In genomic region chr5:151047814-151048425, GRCh38 we compare ENCODE assay signal across 8 cellular contexts. TPM values are rescaled to one million over a fixed set of nuclear protein-coding genes. Genes with fewer than 3 reads are reported as not detected.
DNase-seq lines count a peak whose midpoint lies in the region; ATAC-seq and TF ChIP-seq lines count a peak whose summit lies in the region.

No MANE protein-coding gene starts in this region.

- H3K4me3 ChIP-seq in left ventricle myocardium inferior: no peak overlapping the region
- no peak overlapping the region for H3K4me3 ChIP-seq in testis

- H3K27me3 ChIP-seq in left ventricle myocardium inferior (ENCODE audit: low read depth) (no peaks in the 10 kb centered on the region), testis (no peaks in the 10 kb centered on the region)

- H3K9me3 ChIP-seq in left ventricle myocardium inferior (replicated peaks) (no peaks in the 10 kb centered on the region), testis (no peaks in the 10 kb centered on the region)

- WGBS in testis, 2 donors: 69 to 77% methylated on average over 13 of the region's 13 CpGs

- DNase-seq in activated CD4-positive, alpha-beta T cell treated with anti-CD3 and anti-CD28 coated beads for 48 hours: peak; percentile 35
- no peak for DNase-seq in activated CD4-positive, alpha-beta T cell treated with anti-CD3 and anti-CD28 coated beads, Interleukin-2, amount 50 U/mL, for 48 hours
- peak; percentile 20 for DNase-seq in activated naive CD4-positive, alpha-beta T cell treated with Interleukin-2 at 50 U/mL for 16 hours
- DNase-seq in left ventricle myocardium inferior (no peak), testis (no peak), HK-2 (ENCODE audit: unreplicated experiment) (no peak), NCI-H510A (lab: John Stamatoyannopoulos, UW) (no peak)

- intact Hi-C loops in left ventricle myocardium inferior (cut with micrococcal nuclease): loop anchor here (5.0 kb wide), 1 partner anchor 46 kb away; no protein-coding TSS in a partner anchor
- intact Hi-C loops in testis (cut with DNase I; ENCODE audit: low total_unique reads): loop anchor here (5.0 kb wide), 1 partner anchor 41 kb away; no protein-coding TSS in a partner anchor

- TF ChIP-seq POLR2A in testis (IDR thresholded peaks at IDR 0.05): no peak

- H3K36me3 ChIP-seq in left ventricle myocardium inferior (peaks cover 82% of the 10 kb centered on the region), testis (ENCODE audit: low read depth, missing control alignments) (no peaks in the 10 kb centered on the region)

- peaks cover 25% of the 10 kb centered on the region for H3K4me1 ChIP-seq in left ventricle myocardium inferior
- H3K4me1 ChIP-seq in testis: peaks cover 25% of the 10 kb centered on the region

- ATAC-seq in HG03442 (IDR thresholded peaks at IDR 0.05; ENCODE audit: unreplicated experiment): peak; percentile 58

- H3K27ac ChIP-seq in left ventricle myocardium inferior (replicated peaks) (peak overlapping the region; percentile 17), testis (no peak overlapping the region)

- peak; percentile 90 for TF ChIP-seq CTCF in left ventricle myocardium inferior (IDR thresholded peaks at IDR 0.05; ENCODE audit: borderline replicate concordance)
- TF ChIP-seq CTCF in testis (IDR thresholded peaks at IDR 0.05): peak; percentile 59 to 71 (median 70)

RNA-seq across cellular contexts. Expression of gene GPX3, which starts 27.5 kb away (rescaled TPM):
- 744 TPM for total RNA-seq in left ventricle myocardium inferior
- 100 to 1,000 TPM; 216 to 224 TPM for total RNA-seq in testis
- polyA plus RNA-seq in testis (ENCODE audit: insufficient read depth, low read depth, low replicate concordance): 119 TPM

RNA-seq across cellular contexts. Expression of gene TNIP1, which starts 32.9 kb away (rescaled TPM):
- 131 TPM for total RNA-seq in left ventricle myocardium inferior
- 10 to 100 TPM; 48.4 to 58.3 TPM for total RNA-seq in testis
- polyA plus RNA-seq in testis (ENCODE audit: insufficient read depth, low read depth, low replicate concordance): 43.5 TPM

Comparison
In these comparisons a context has a peak if more than half of its experiments do, and no peak if none do; other contexts are left out.
1. DNase-seq: peak in activated CD4-positive, alpha-beta T cell treated with anti-CD3 and anti-CD28 coated beads for 48 hours (single experiment) and activated naive CD4-positive, alpha-beta T cell treated with Interleukin-2 at 50 U/mL for 16 hours (single experiment); none in activated CD4-positive, alpha-beta T cell treated with anti-CD3 and anti-CD28 coated beads, Interleukin-2, amount 50 U/mL, for 48 hours (0 of 2), left ventricle myocardium inferior (single experiment), testis (single experiment), HK-2 (single experiment) and NCI-H510A (single experiment).